ENCODE assay signal across 8 cellular contexts in genomic region chr11:130916238-130916855, GRCh38. TPM values are rescaled to one million over a fixed set of nuclear protein-coding genes. Genes with fewer than 3 reads are reported as not detected.
DNase-seq lines count a peak whose midpoint lies in the region; ATAC-seq and TF ChIP-seq lines count a peak whose summit lies in the region.

Gene SNX19 (minus strand): TSS chr11:130916479. CDS start chr11:130915939, 540 bp downstream.

- no peak for TF ChIP-seq POLR2A in lower leg skin (IDR thresholded peaks at IDR 0.05)

- H3K4me3 Mint-ChIP-seq in CD4-positive, alpha-beta T cell, result peak within 1 kb of the TSS; percentile 91
- H3K4me3 Mint-ChIP-seq in activated CD4-positive, alpha-beta memory T cell treated with anti-CD3 and anti-CD28 coated beads, Interleukin-2, amount 10 ng/mL, durations not matched to agents 7 days and 5 days, result peak within 1 kb of the TSS; percentile 80

- H3K4me1 ChIP-seq in duodenal mucosa (ENCODE audit: control insufficient read depth in 1 of 2, insufficient read depth in 2 of 2, low read length in 2 of 2), result peaks cover 27 to 28% of the 10 kb centered on the region in 2 donors

- peak; percentile 99 for ATAC-seq in CD4-positive, alpha-beta T cell (ENCODE audit: poor library complexity)
- ATAC-seq in GM19351 (IDR thresholded peaks at IDR 0.05; ENCODE audit: unreplicated experiment) (peak; percentile 99), HG03520 (IDR thresholded peaks at IDR 0.05; ENCODE audit: unreplicated experiment) (peak; percentile 96)

- H3K4me3 ChIP-seq in duodenal mucosa (ENCODE audit: low read depth in 1 of 2, low read length in 2 of 2) (peak within 1 kb of the TSS; percentile 88 to 98), lower leg skin (ENCODE audit: low read depth, poor library complexity, severe bottlenecking) (peak within 1 kb of the TSS; percentile 95)

- TF ChIP-seq CTCF in CD4-positive, alpha-beta T cell (IDR thresholded peaks at IDR 0.05), result peak; percentile 85
- no peak for TF ChIP-seq CTCF in lower leg skin (IDR thresholded peaks at IDR 0.05)

- CTCF ChIA-PET in CD4-positive, alpha-beta T cell (lab: Charles Lee), result interaction anchor here (0.6 to 2.2 kb wide), 14 partner anchors 11 to 704 kb away, joined by 3 to 21 read pairs (median 4); no protein-coding TSS in a partner anchor
- CTCF ChIA-PET in activated CD4-positive, alpha-beta memory T cell treated with anti-CD3 and anti-CD28 coated beads, Interleukin-2, amount 10 ng/mL, durations not matched to agents 7 days and 5 days (lab: Charles Lee), result interaction anchor here (0.6 to 3.5 kb wide), 25 partner anchors 9 to 913 kb away, joined by 3 to 69 read pairs (median 5); partner anchors contain the start of gene PRDM10

- peaks cover 53% of the 10 kb centered on the region for H3K36me3 Mint-ChIP-seq in CD4-positive, alpha-beta T cell (ENCODE audit: low read depth)
- peaks cover 32% of the 10 kb centered on the region for H3K36me3 Mint-ChIP-seq in activated CD4-positive, alpha-beta memory T cell treated with anti-CD3 and anti-CD28 coated beads, Interleukin-2, amount 10 ng/mL, durations not matched to agents 7 days and 5 days (ENCODE audit: low read depth)

- H3K27me3 Mint-ChIP-seq in CD4-positive, alpha-beta T cell, result peaks cover 11% of the 10 kb centered on the region
- H3K27me3 Mint-ChIP-seq in activated CD4-positive, alpha-beta memory T cell treated with anti-CD3 and anti-CD28 coated beads, Interleukin-2, amount 10 ng/mL, durations not matched to agents 7 days and 5 days, result peaks cover 10% of the 10 kb centered on the region

- H3K27ac ChIP-seq in CD4-positive, alpha-beta T cell (ENCODE audit: low read depth, low read length), result peak within 1 kb of the TSS; percentile 72
- H3K27ac ChIP-seq in duodenal mucosa (ENCODE audit: low read depth, low read length), result peak within 1 kb of the TSS; percentile 60

- POLR2A ChIA-PET in CD4-positive, alpha-beta T cell (lab: Charles Lee), result interaction anchor here (0.6 to 2.4 kb wide), 8 partner anchors 9 to 913 kb away, joined by 3 to 13 read pairs (median 4); partner anchors contain the start of gene PRDM10
- POLR2A ChIA-PET in activated CD4-positive, alpha-beta memory T cell treated with anti-CD3 and anti-CD28 coated beads, Interleukin-2, amount 10 ng/mL, durations not matched to agents 7 days and 5 days (lab: Charles Lee), result interaction anchor here (0.6 to 2.2 kb wide), 8 partner anchors 9 to 95 kb away, joined by 3 to 10 read pairs (median 4); no protein-coding TSS in a partner anchor

- H3K36me3 ChIP-seq in duodenal mucosa (ENCODE audit: control insufficient read depth in 1 of 2, insufficient read depth in 2 of 2, low read length in 2 of 2), result peaks cover 9 to 33% of the 10 kb centered on the region in 2 donors

- peaks cover 16% of the 10 kb centered on the region for H3K9me3 ChIP-seq in CD4-positive, alpha-beta T cell (ENCODE audit: control insufficient read depth, low read length)
- H3K9me3 ChIP-seq in duodenal mucosa (ENCODE audit: control insufficient read depth in 1 of 2, low read length in 2 of 2), result no peaks in the 10 kb centered on the region

- H3K27me3 ChIP-seq in CD4-positive, alpha-beta T cell (ENCODE audit: control insufficient read depth, insufficient read depth, low read length), result no peaks in the 10 kb centered on the region
- no peaks in the 10 kb centered on the region for H3K27me3 ChIP-seq in duodenal mucosa (ENCODE audit: control insufficient read depth in 1 of 2, insufficient read depth in 2 of 2, low read length in 2 of 2)

- H3K4me1 Mint-ChIP-seq in CD4-positive, alpha-beta T cell (ENCODE audit: low read depth), result peaks cover 52% of the 10 kb centered on the region
- peaks cover 42% of the 10 kb centered on the region for H3K4me1 Mint-ChIP-seq in activated CD4-positive, alpha-beta memory T cell treated with anti-CD3 and anti-CD28 coated beads, Interleukin-2, amount 10 ng/mL, durations not matched to agents 7 days and 5 days

- peak within 1 kb of the TSS; percentile 80 to 94 for H3K9ac ChIP-seq in duodenal mucosa (ENCODE audit: low read depth in 1 of 2, low read length in 2 of 2)

- H3K9me3 Mint-ChIP-seq in CD4-positive, alpha-beta T cell, result peaks cover 6% of the 10 kb centered on the region
- H3K9me3 Mint-ChIP-seq in activated CD4-positive, alpha-beta memory T cell treated with anti-CD3 and anti-CD28 coated beads, Interleukin-2, amount 10 ng/mL, durations not matched to agents 7 days and 5 days, result no peaks in the 10 kb centered on the region

- intact Hi-C loops in CD4-positive, alpha-beta T cell (cut with DNase I, micrococcal nuclease), result loop anchor here in 1 of 2 experiments (5.0 to 10.0 kb wide), 4 partner anchors 599 to 1634 kb away; partner anchors contain the start of gene NFRKB
- intact Hi-C loops in lower leg skin (cut with DNase I; ENCODE audit: low total_unique reads), result no loop called here

- 0 to 1% methylated on average over 58 to 66 of the region's 72 CpGs for WGBS in lower leg skin, 2 donors

- H3K27ac Mint-ChIP-seq in CD4-positive, alpha-beta T cell, result peak within 1 kb of the TSS; percentile 87
- peak within 1 kb of the TSS; percentile 68 for H3K27ac Mint-ChIP-seq in activated CD4-positive, alpha-beta memory T cell treated with anti-CD3 and anti-CD28 coated beads, Interleukin-2, amount 10 ng/mL, durations not matched to agents 7 days and 5 days

- peak; percentile 79 to 92 (median 88) for DNase-seq in CD4-positive, alpha-beta T cell
- peak; percentile 86 for DNase-seq in NCI-H748 (lab: John Stamatoyannopoulos, UW; ENCODE audit: unreplicated experiment)
- DNase-seq in activated CD4-positive, alpha-beta memory T cell treated with anti-CD3 and anti-CD28 coated beads, Interleukin-2, amount 10 ng/mL, durations not matched to agents 7 days and 5 days, result peak; percentile 93
- peak; percentile 87 to 97 for DNase-seq in lower leg skin (ENCODE audit: low spot score in 2 of 2)
- peak; percentile 83 to 86 for DNase-seq in stimulated activated CD4-positive, alpha-beta T cell treated with anti-CD3 and anti-CD28 coated beads, Interleukin-4, amount 100 ng/mL, for 48 hours (ENCODE audit: low read depth in 2 of 2)

RNA-seq across cellular contexts. Expression of gene SNX19, which starts in this region (rescaled TPM):
- 10 to 100 TPM; 41.2 to 43.8 TPM for total RNA-seq in CD4-positive, alpha-beta T cell
- total RNA-seq in activated CD4-positive, alpha-beta memory T cell treated with anti-CD3 and anti-CD28 coated beads, Interleukin-2, amount 10 ng/mL, durations not matched to agents 7 days and 5 days, result 10 to 100 TPM; 38.0 to 41.8 TPM
- total RNA-seq in lower leg skin, result 10 to 100 TPM; 50.0 to 77.2 (median 60.5) TPM

Comparison
In these comparisons a context has a peak if more than half of its experiments do, and no peak if none do; other contexts are left out.
1. Peak in every context shown above with its lines: DNase-seq, ATAC-seq, H3K4me3 ChIP-seq and H3K27ac ChIP-seq.